In the genomic region with DNA sequence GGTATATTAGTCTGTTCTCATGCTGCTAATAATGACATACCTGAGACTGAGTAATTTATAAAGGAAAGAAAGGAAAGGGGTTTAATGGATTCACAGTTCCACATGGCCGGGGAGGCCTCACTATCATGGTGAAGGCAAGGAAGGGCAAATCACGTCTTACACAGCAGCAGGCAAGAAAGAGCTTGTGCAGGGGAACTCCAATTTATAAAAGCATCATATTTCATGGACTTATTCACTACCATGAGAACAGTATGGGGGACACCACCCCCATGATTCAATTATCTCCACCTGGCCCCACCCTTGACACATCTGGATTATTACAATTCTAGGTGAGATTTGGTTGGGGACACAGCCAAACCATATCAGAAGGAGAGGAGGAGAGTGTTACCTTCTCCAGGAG, we compare ENCODE assay signal across 23 cellular contexts. TPM values are rescaled to one million over a fixed set of nuclear protein-coding genes. Genes with fewer than 3 reads are reported as not detected.
DNase-seq lines count a peak whose midpoint lies in the region; ATAC-seq, FAIRE-seq and TF ChIP-seq lines count a peak whose summit lies in the region.
"Had no signal": no experiment of that assay in that cellular context is flagged by ENCODE, and none has a peak within 500 bp of the region (broad histone marks: within the 10 kb centered on the region; RNA-seq: fewer than 3 reads in every experiment).

No MANE protein-coding gene starts in this region.

- H3K4me3 Mint-ChIP-seq in activated CD8-positive, alpha-beta memory T cell treated with anti-CD3 and anti-CD28 coated beads, Interleukin-2, amount 10 ng/mL, durations not matched to agents 7 days and 5 days, result no peak overlapping the region
- H3K4me3 Mint-ChIP-seq in GM23338, result no peak overlapping the region
- H3K4me3 Mint-ChIP-seq: B cell; CD4-positive, alpha-beta T cell; CD8-positive, alpha-beta T cell had no signal

- H3F3A ChIP-seq in GM23338 (replicated peaks; ENCODE audit: low read depth), result no peaks in the 10 kb centered on the region

- dilution Hi-C loops in keratinocyte (cut with MboI; ENCODE audit: extremely low pct_ligation_motif_present, low sequenced_read_pairs), result no loop called here

- H3K4me3 ChIP-seq in GM23338, result no peak overlapping the region
- no peak overlapping the region for H3K4me3 ChIP-seq in keratinocyte (ENCODE audit: control insufficient read depth in 2 of 3, extremely low read depth in 1 of 3, insufficient read depth in 2 of 3, low read depth in 1 of 3, low read length in 3 of 3)
- no peak overlapping the region for H3K4me3 ChIP-seq in mesenchymal stem cell (ENCODE audit: insufficient read depth in 1 of 2, low read depth in 1 of 2, low read length in 2 of 2)
- H3K4me3 ChIP-seq: A549; BLaER1 treated with 17β-estradiol and CSF1 and Interleukin-3, amounts not matched to agents 10 nM and 100 nM had no signal

- no peaks in the 10 kb centered on the region for H3K27me3 ChIP-seq in GM23338 (ENCODE audit: insufficient read depth)
- no peaks in the 10 kb centered on the region for H3K27me3 ChIP-seq in keratinocyte (ENCODE audit: control insufficient read depth, extremely low read depth, insufficient read depth, low read length)
- peaks cover 0 to 4% of the 10 kb centered on the region in 2 experiments for H3K27me3 ChIP-seq in mesenchymal stem cell (ENCODE audit: control insufficient read depth in 1 of 2, insufficient read depth in 1 of 2, low read length in 2 of 2)
- H3K27me3 ChIP-seq: BLaER1 treated with 17β-estradiol and CSF1 and Interleukin-3, amounts not matched to agents 10 nM and 100 nM had no signal

- no peaks in the 10 kb centered on the region for H3K4me1 Mint-ChIP-seq in activated CD8-positive, alpha-beta memory T cell treated with anti-CD3 and anti-CD28 coated beads, Interleukin-2, amount 10 ng/mL, durations not matched to agents 7 days and 5 days
- H3K4me1 Mint-ChIP-seq in GM23338, result peaks cover under 1% of the 10 kb centered on the region; the same call in 2 of the 3 replicates

- H3K27ac ChIP-seq in GM23338 (ENCODE audit: low read depth), result no peak overlapping the region
- no peak overlapping the region for H3K27ac ChIP-seq in keratinocyte (ENCODE audit: control insufficient read depth, insufficient read depth, low read length)
- H3K27ac ChIP-seq in mesenchymal stem cell (ENCODE audit: low read length, poor library complexity, severe bottlenecking), result no peak overlapping the region
- H3K27ac ChIP-seq: 22Rv1; A549; BLaER1 treated with 17β-estradiol and CSF1 and Interleukin-3, amounts not matched to agents 10 nM and 100 nM; C4-2B had no signal

- no peak overlapping the region for H2BK5ac ChIP-seq in mesenchymal stem cell (ENCODE audit: low read depth, low read length, poor library complexity, severe bottlenecking)

- H3K23ac ChIP-seq in mesenchymal stem cell (ENCODE audit: low read length in 2 of 2), result no peak overlapping the region

- FAIRE-seq in keratinocyte (lab: Jason Lieb, UNC), result no peak
- FAIRE-seq: A549, D721Med, G401.6, GM12891, GM19239 had no signal

- H3K18ac ChIP-seq in mesenchymal stem cell (ENCODE audit: low read depth in 1 of 2, low read length in 2 of 2), result no peak overlapping the region

- H2AFZ ChIP-seq in GM23338 (peak overlapping the region; percentile 72), keratinocyte (ENCODE audit: control insufficient read depth, low read length) (peak overlapping the region; percentile 47), mesenchymal stem cell (ENCODE audit: low read depth, low read length) (no peak overlapping the region)

- no peak overlapping the region for H4K91ac ChIP-seq in mesenchymal stem cell (ENCODE audit: low read length)

- DNase-seq in activated CD8-positive, alpha-beta memory T cell treated with anti-CD3 and anti-CD28 coated beads for 24 hours, result peak; percentile 3
- no peak for DNase-seq in activated CD8-positive, alpha-beta memory T cell treated with anti-CD3 and anti-CD28 coated beads, Interleukin-2, amount 10 ng/mL, durations not matched to agents 7 days and 5 days
- no peak for DNase-seq in GM23338 (ENCODE audit: low spot score)
- DNase-seq in keratinocyte (ENCODE audit: low read depth, low spot score), result no peak
- DNase-seq in occipital lobe (lab: John Stamatoyannopoulos, UW), result no peak
- DNase-seq in mesenchymal stem cell, result no peak
- DNase-seq: AML-193; Caco-2; Calu3; CD4-positive, alpha-beta T cell; CD8-positive, alpha-beta T cell; DMS79 treated with DMSO at 0.1 percent for 48 hours; GF-D8 had no signal

- CTCF ChIA-PET in activated CD8-positive, alpha-beta memory T cell treated with anti-CD3 and anti-CD28 coated beads, Interleukin-2, amount 10 ng/mL, durations not matched to agents 7 days and 5 days (lab: Charles Lee), result no interaction called here

- H3K9me3 ChIP-seq in keratinocyte (ENCODE audit: control insufficient read depth, low read depth, low read length) (no peaks in the 10 kb centered on the region), mesenchymal stem cell (ENCODE audit: control insufficient read depth, low read length) (no peaks in the 10 kb centered on the region)
- H3K9me3 ChIP-seq: A549; BLaER1 treated with 17β-estradiol and CSF1 and Interleukin-3, amounts not matched to agents 10 nM and 100 nM; Caco-2 had no signal

- no peak overlapping the region for H2BK15ac ChIP-seq in mesenchymal stem cell (ENCODE audit: low read depth, poor library complexity, severe bottlenecking)

- no peak overlapping the region for H4K8ac ChIP-seq in mesenchymal stem cell (ENCODE audit: low read length)

- H2BK120ac ChIP-seq in mesenchymal stem cell (ENCODE audit: low read depth, low read length), result no peak overlapping the region

- H3K36me3 ChIP-seq in GM23338 (ENCODE audit: insufficient read depth) (no peaks in the 10 kb centered on the region), keratinocyte (ENCODE audit: control insufficient read depth in 2 of 2, extremely low read depth in 1 of 2, insufficient read depth in 2 of 2, low read length in 2 of 2) (no peaks in the 10 kb centered on the region), mesenchymal stem cell (ENCODE audit: control insufficient read depth in 1 of 2, insufficient read depth in 2 of 2, low read depth in 1 of 2, low read length in 2 of 2) (no peaks in the 10 kb centered on the region)
- H3K36me3 ChIP-seq: BLaER1 treated with 17β-estradiol and CSF1 and Interleukin-3, amounts not matched to agents 10 nM and 100 nM had no signal

- H3K9me2 ChIP-seq in GM23338 (ENCODE audit: insufficient read depth), result no peaks in the 10 kb centered on the region

- no peaks in the 10 kb centered on the region for H3K36me3 Mint-ChIP-seq in activated CD8-positive, alpha-beta memory T cell treated with anti-CD3 and anti-CD28 coated beads, Interleukin-2, amount 10 ng/mL, durations not matched to agents 7 days and 5 days
- no peaks in the 10 kb centered on the region for H3K36me3 Mint-ChIP-seq in GM23338 (ENCODE audit: low read depth)
- H3K36me3 Mint-ChIP-seq: CD8-positive, alpha-beta T cell had no signal

- no peak overlapping the region for H3K4ac ChIP-seq in mesenchymal stem cell (ENCODE audit: low read depth in 1 of 2, low read length in 2 of 2)

- H3K4me1 ChIP-seq in GM23338 (ENCODE audit: insufficient read depth) (0 out of 2 replicates have a peak, but pooled peaks cover under 1% of the 10 kb centered on the region), keratinocyte (ENCODE audit: control insufficient read depth, extremely low read depth, insufficient read depth, low read length) (peaks cover 8% of the 10 kb centered on the region), mesenchymal stem cell (ENCODE audit: control insufficient read depth, insufficient read depth, low read depth, low read length) (no peaks in the 10 kb centered on the region)
- H3K4me1 ChIP-seq: A549; BLaER1 treated with 17β-estradiol and CSF1 and Interleukin-3, amounts not matched to agents 10 nM and 100 nM had no signal

- WGBS in mesenchymal stem cell, result 68% methylated on average over 2 of the region's 2 CpGs

- H4K20me1 ChIP-seq in GM23338 (replicated peaks; ENCODE audit: insufficient read depth) (no peaks in the 10 kb centered on the region), keratinocyte (ENCODE audit: control insufficient read depth, extremely low read depth, insufficient read depth, low read length) (no peaks in the 10 kb centered on the region)
- H4K20me1 ChIP-seq: BLaER1 treated with 17β-estradiol and CSF1 and Interleukin-3, amounts not matched to agents 10 nM and 100 nM had no signal

- no peak overlapping the region for H3K4me2 ChIP-seq in GM23338
- H3K4me2 ChIP-seq in keratinocyte (ENCODE audit: control insufficient read depth, extremely low read depth, insufficient read depth, low read depth, low read length), result no peak overlapping the region
- H3K4me2 ChIP-seq in mesenchymal stem cell (ENCODE audit: low read length, poor library complexity, severe bottlenecking), result no peak overlapping the region
- H3K4me2 ChIP-seq: A549; BLaER1 treated with 17β-estradiol and CSF1 and Interleukin-3, amounts not matched to agents 10 nM and 100 nM had no signal

- TF ChIP-seq CTCF in GM23338 (conservative IDR thresholded peaks at IDR 0.05; ENCODE audit: low read depth in 2 of 2), result no peak
- no peak for TF ChIP-seq CTCF in keratinocyte (optimal IDR thresholded peaks at IDR 0.05 in 1 of 3, IDR thresholded peaks at IDR 0.05 in 1 of 3, conservative IDR thresholded peaks at IDR 0.05 in 1 of 3; ENCODE audit: extremely low read depth in 1 of 3, insufficient read depth in 2 of 3, low read length in 3 of 3)

- H3K27me3 Mint-ChIP-seq in activated CD8-positive, alpha-beta memory T cell treated with anti-CD3 and anti-CD28 coated beads, Interleukin-2, amount 10 ng/mL, durations not matched to agents 7 days and 5 days, result peaks cover 11% of the 10 kb centered on the region
- no peaks in the 10 kb centered on the region for H3K27me3 Mint-ChIP-seq in GM23338 (ENCODE audit: insufficient read depth, low read depth, poor library complexity)

- no peaks in the 10 kb centered on the region for H3K79me1 ChIP-seq in mesenchymal stem cell (replicated peaks; ENCODE audit: low read length, poor library complexity, severe bottlenecking)

- H3K9ac ChIP-seq in keratinocyte (ENCODE audit: control insufficient read depth, extremely low read depth, insufficient read depth, low read length) (no peak overlapping the region), mesenchymal stem cell (ENCODE audit: low read length) (no peak overlapping the region)
- H3K9ac ChIP-seq: BLaER1 treated with 17β-estradiol and CSF1 and Interleukin-3, amounts not matched to agents 10 nM and 100 nM had no signal

- H3K9me3 Mint-ChIP-seq in activated CD8-positive, alpha-beta memory T cell treated with anti-CD3 and anti-CD28 coated beads, Interleukin-2, amount 10 ng/mL, durations not matched to agents 7 days and 5 days (ENCODE audit: low read depth), result no peaks in the 10 kb centered on the region
- no peaks in the 10 kb centered on the region for H3K9me3 Mint-ChIP-seq in GM23338
- H3K9me3 Mint-ChIP-seq: CD4-positive, alpha-beta T cell; CD8-positive, alpha-beta T cell had no signal

- no peaks in the 10 kb centered on the region for H3K9me1 ChIP-seq in keratinocyte (ENCODE audit: control insufficient read depth, extremely low read depth, insufficient read depth, low read length)

- H2BK12ac ChIP-seq in mesenchymal stem cell (ENCODE audit: low read length in 2 of 2), result no peak overlapping the region

- H3K79me2 ChIP-seq in GM23338 (replicated peaks; ENCODE audit: insufficient read depth), result no peaks in the 10 kb centered on the region
- no peaks in the 10 kb centered on the region for H3K79me2 ChIP-seq in keratinocyte (ENCODE audit: control insufficient read depth, insufficient read depth, low read length)

- no peak overlapping the region for H3K27ac Mint-ChIP-seq in activated CD8-positive, alpha-beta memory T cell treated with anti-CD3 and anti-CD28 coated beads, Interleukin-2, amount 10 ng/mL, durations not matched to agents 7 days and 5 days
- no peak overlapping the region for H3K27ac Mint-ChIP-seq in GM23338
- H3K27ac Mint-ChIP-seq: B cell; CD4-positive, alpha-beta T cell; CD8-positive, alpha-beta T cell had no signal

- H2AK5ac ChIP-seq in mesenchymal stem cell (ENCODE audit: low read length, severe bottlenecking), result no peak overlapping the region

- no peak for ATAC-seq in activated CD8-positive, alpha-beta memory T cell treated with anti-CD3 and anti-CD28 coated beads, Interleukin-2, amount 10 ng/mL, durations not matched to agents 7 days and 5 days
- no peak for ATAC-seq in GM23338
- ATAC-seq: A549; CD8-positive, alpha-beta T cell had no signal

- H3K14ac ChIP-seq in mesenchymal stem cell (ENCODE audit: low read length in 2 of 2), result no peak overlapping the region

RNA-seq across cellular contexts. Expression of a gene that starts 17.7 kb away (rescaled TPM):
- total RNA-seq in activated CD8-positive, alpha-beta memory T cell treated with anti-CD3 and anti-CD28 coated beads, Interleukin-2, amount 10 ng/mL, durations not matched to agents 7 days and 5 days, result 10 to 100 TPM; 35.7 to 40.9 TPM
- total RNA-seq in GM23338 (2014; rRNA removed; shearing (Covaris generic)), result 21.5 and 24.7 TPM in 2 replicates
- polyA plus RNA-seq in GM23338 (2016; fragmentation: Nextera tagmentation; extraction: Ambion mirVana), result 3.3 and 3.5 TPM in 2 replicates
- 4.4 to 10.0 TPM (median 6.1 TPM) in 3 replicates for polyA plus RNA-seq in keratinocyte
- polyA plus RNA-seq in keratinocyte (2011; ENCODE audit: low read depth), result 2.4 TPM
- 2.8 and 3.2 TPM in 2 replicates for polyA plus RNA-seq in keratinocyte (2011; cell fraction: cytosol; rRNA removed)
- 13.9 and 14.2 TPM in 2 replicates for polyA plus RNA-seq in keratinocyte (2011; cell fraction: nucleus; rRNA removed)
- polyA plus RNA-seq in keratinocyte (2012; ENCODE audit: low replicate concordance), result 4.9 and 8.9 TPM in 2 replicates
- polyA minus RNA-seq in keratinocyte, result 19.2 to 30.8 TPM (median 26.0 TPM) in 3 replicates
- polyA minus RNA-seq in keratinocyte (2011; cell fraction: cytosol; rRNA and poly(A)+ RNA removed), result 10.6 TPM
- 26.4 and 32.7 TPM in 2 replicates for polyA minus RNA-seq in keratinocyte (2011; cell fraction: nucleus; rRNA and poly(A)+ RNA removed)
- 29.3 TPM for total RNA-seq in occipital lobe
- 0.01 TPM for polyA plus RNA-seq in mesenchymal stem cell (2013, experiment 1 of 2)
- polyA plus RNA-seq in mesenchymal stem cell (2013, experiment 2 of 2), result 0.03 TPM
- total RNA-seq: A172 had no signal
